In genomic region chr5:173020154-173020581, GRCh38 we compare ENCODE assay signal across 18 cellular contexts. TPM values are rescaled to one million over a fixed set of nuclear protein-coding genes. Genes with fewer than 3 reads are reported as not detected.
DNase-seq lines count a peak whose midpoint lies in the region; ATAC-seq, FAIRE-seq and TF ChIP-seq lines count a peak whose summit lies in the region.
"Had no signal": no experiment of that assay in that cellular context is flagged by ENCODE, and none has a peak within 500 bp of the region (broad histone marks: within the 10 kb centered on the region; RNA-seq: fewer than 3 reads in every experiment).

No MANE protein-coding gene starts in this region.

- DNase-seq in activated naive CD4-positive, alpha-beta T cell treated with Interleukin-2 at 50 U/mL for 16 hours: no peak
- DNase-seq in K562 (ENCODE audit: extremely low read depth in 1 of 4, low spot score in 3 of 4) (peak in 3 of 4 experiments; percentile 28 to 75 (median 48)), right atrium auricular region (ENCODE audit: low spot score) (no peak), stomach (no peak), GM10266 (ENCODE audit: extremely low spot score) (no peak), NCI-H1694 (lab: John Stamatoyannopoulos, UW) (no peak), hippocampal formation (lab: John Stamatoyannopoulos, UW) (no peak)
- DNase-seq: activated CD4-positive, alpha-beta T cell treated with anti-CD3 and anti-CD28 coated beads for 36 hours; COR-L47; endodermal cell; MV-4-11; NCI-H82 had no signal

- no peak overlapping the region for H3K4me3 ChIP-seq in K562
- H3K4me3 ChIP-seq in right atrium auricular region: no peak overlapping the region
- no peak overlapping the region for H3K4me3 ChIP-seq in stomach
- H3K4me3 ChIP-seq: HAP-1, ovary had no signal

- peak; percentile 88 for ATAC-seq in K562
- ATAC-seq: activated CD4-positive, alpha-beta T cell treated with anti-CD3 and anti-CD28 coated beads for 36 hours; HepG2 had no signal

- H3K9me3 Mint-ChIP-seq in activated naive CD4-positive, alpha-beta T cell treated with anti-CD3 and anti-CD28 coated beads, Interleukin-2, amount 50 U/mL, for 24 hours: no peaks in the 10 kb centered on the region
- H3K9me3 Mint-ChIP-seq: endodermal cell had no signal

- 8% methylated on average over 5 of the region's 5 CpGs for WGBS in K562 (ENCODE audit: insufficient coverage, low coverage, missing lambda C conversion rate)
- 45 to 74% (median 57%) methylated on average over 5 of the region's 5 CpGs for WGBS in stomach, 5 donors

- H2AFZ ChIP-seq in K562 (ENCODE audit: low read depth, low read length): no peak overlapping the region

- peaks cover 52% of the 10 kb centered on the region for H3K36me3 ChIP-seq in K562 (ENCODE audit: control insufficient read depth, insufficient read depth, low read length)
- peaks cover 26% of the 10 kb centered on the region for H3K36me3 ChIP-seq in right atrium auricular region
- H3K36me3 ChIP-seq in stomach: peaks cover 16 to 37% (median 31%) of the 10 kb centered on the region in 4 donors
- H3K36me3 ChIP-seq: ovary had no signal

- peaks cover 15% of the 10 kb centered on the region for H3K36me3 Mint-ChIP-seq in activated naive CD4-positive, alpha-beta T cell treated with anti-CD3 and anti-CD28 coated beads, Interleukin-2, amount 50 U/mL, for 24 hours

- CTCF ChIA-PET in K562 (lab: Yijun Ruan, JAX; ENCODE audit: low intra/inter-chr PET ratio): no interaction called here

- no peak for TF ChIP-seq RAD21 in K562 (CRISPR knock-in tag; conservative IDR thresholded peaks at IDR 0.05 in 1 of 2, IDR thresholded peaks at IDR 0.05 in 1 of 2)

- no peaks in the 10 kb centered on the region for H3K9me3 ChIP-seq in K562 (replicated peaks; ENCODE audit: control insufficient read depth, insufficient read depth, low read depth, low read length)
- H3K9me3 ChIP-seq in right atrium auricular region: no peaks in the 10 kb centered on the region
- no peaks in the 10 kb centered on the region for H3K9me3 ChIP-seq in stomach
- H3K9me3 ChIP-seq: HAP-1, ovary had no signal

- peak overlapping the region; percentile 10 for H3K27ac Mint-ChIP-seq in activated naive CD4-positive, alpha-beta T cell treated with anti-CD3 and anti-CD28 coated beads, Interleukin-2, amount 50 U/mL, for 24 hours
- H3K27ac Mint-ChIP-seq: endodermal cell had no signal

- peak overlapping the region; percentile 66; the same call in 2 of the 3 replicates for H3K27ac ChIP-seq in K562 (ENCODE audit: extremely low read depth, low read depth, low read length)
- H3K27ac ChIP-seq in right atrium auricular region: peak overlapping the region; percentile 19 to 61
- H3K27ac ChIP-seq in stomach: peak overlapping the region in 3 of 5 donors; percentile 13 to 52 (median 33)

- H3K79me2 ChIP-seq in K562 (ENCODE audit: control insufficient read depth, insufficient read depth, low read length): peaks cover 74% of the 10 kb centered on the region

- TF ChIP-seq EP300 in K562 (IDR thresholded peaks at IDR 0.05; ENCODE audit: low read length) (0 out of 2 replicates have a peak, but pooled peaks have one; percentile 22), stomach (IDR thresholded peaks at IDR 0.05) (no peak)

- TF ChIP-seq CTCF in K562 (IDR thresholded peaks at IDR 0.05 in 2 of 3, conservative IDR thresholded peaks at IDR 0.05 in 1 of 3; ENCODE audit: insufficient read depth in 2 of 3, low read depth in 1 of 3, low read length in 3 of 3) (no peak), right atrium auricular region (IDR thresholded peaks at IDR 0.05) (no peak), stomach (IDR thresholded peaks at IDR 0.05) (no peak), GM10266 (IDR thresholded peaks at IDR 0.05; ENCODE audit: control insufficient read depth, insufficient read depth, low read depth, missing control alignments) (no peak)

- peaks cover 55% of the 10 kb centered on the region for H3K4me1 Mint-ChIP-seq in activated naive CD4-positive, alpha-beta T cell treated with anti-CD3 and anti-CD28 coated beads, Interleukin-2, amount 50 U/mL, for 24 hours

- no TSS peak for BruUV-seq in K562 (replicated peaks; lab: Mats Ljungman, UMichigan)

- peak overlapping the region; percentile 54 for H3K4me2 ChIP-seq in K562 (ENCODE audit: insufficient read depth, low read length)

- no peak for TF ChIP-seq POLR2A in K562 (conservative IDR thresholded peaks at IDR 0.05)
- TF ChIP-seq POLR2A in stomach (IDR thresholded peaks at IDR 0.05): no peak

- H3K4me3 Mint-ChIP-seq in activated naive CD4-positive, alpha-beta T cell treated with anti-CD3 and anti-CD28 coated beads, Interleukin-2, amount 50 U/mL, for 24 hours: no peak overlapping the region
- H3K4me3 Mint-ChIP-seq: activated CD4-positive, alpha-beta T cell treated with anti-CD3 and anti-CD28 coated beads for 36 hours; endodermal cell had no signal

- 0 out of 2 replicates have a peak, but pooled peaks cover 9% of the 10 kb centered on the region for H4K20me1 ChIP-seq in K562 (replicated peaks; ENCODE audit: control insufficient read depth, insufficient read depth, low read length)

- in situ Hi-C loops in K562 (cut with MboI): no loop called here

- peak; percentile 86 for FAIRE-seq in K562 (lab: Jason Lieb, UNC)
- FAIRE-seq: GM12892, HepG2, islet of Langerhans had no signal

- peak overlapping the region in 1 of 2 experiments; percentile 14; a peak in 1 of 4 replicates for H3K9ac ChIP-seq in K562 (ENCODE audit: insufficient read depth in 1 of 2, low read depth in 2 of 2, low read length in 2 of 2)

- POLR2A ChIA-PET in K562 (lab: Yijun Ruan, JAX): interaction anchor here (0.6 to 0.9 kb wide), 2 partner anchors 36 to 865 kb away, joined by 3 to 4 read pairs; partner anchors contain the start of gene ATP6V0E1

- H3K9me1 ChIP-seq in K562 (ENCODE audit: control insufficient read depth, insufficient read depth, low read length): no peaks in the 10 kb centered on the region

- H3K27me3 Mint-ChIP-seq in activated naive CD4-positive, alpha-beta T cell treated with anti-CD3 and anti-CD28 coated beads, Interleukin-2, amount 50 U/mL, for 24 hours: no peaks in the 10 kb centered on the region
- H3K27me3 Mint-ChIP-seq: activated CD4-positive, alpha-beta T cell treated with anti-CD3 and anti-CD28 coated beads for 36 hours had no signal

- intact Hi-C loops in K562 (cut with micrococcal nuclease) (loop anchor here (2.0 kb wide), 1 partner anchor 37 kb away; the partner anchor contains the start of gene CREBRF), stomach (cut with DNase I; ENCODE audit: low total_unique reads) (no loop called here)

- H3K4me1 ChIP-seq in K562 (replicated peaks in 1 of 2; ENCODE audit: control insufficient read depth in 2 of 2, insufficient read depth in 2 of 2, low read length in 2 of 2) (peaks cover 5 to 20% of the 10 kb centered on the region in 2 experiments; a peak in 4 of 5 replicates), right atrium auricular region (peaks cover 0 to 32% of the 10 kb centered on the region in 2 donors), stomach (peaks cover 26 to 67% (median 41%) of the 10 kb centered on the region in 4 donors)
- H3K4me1 ChIP-seq: HAP-1 had no signal

- H3K27me3 ChIP-seq in K562 (ENCODE audit: control insufficient read depth in 2 of 2, insufficient read depth in 2 of 2, low read length in 2 of 2) (no peaks in the 10 kb centered on the region), right atrium auricular region (no peaks in the 10 kb centered on the region), stomach (no peaks in the 10 kb centered on the region)
- H3K27me3 ChIP-seq: ovary had no signal

TF ChIP-seq in K562, 482 proteins besides CTCF, POLR2A, EP300 and RAD21 (continues in another document):
- peak; percentile 95 for TF ChIP-seq L3MBTL2 (IDR thresholded peaks at IDR 0.05)

RNA-seq across cellular contexts. Expression of gene CREBRF, which starts 36.0 kb away (rescaled TPM):
- 11.5 and 33.0 TPM in 2 replicates for total RNA-seq in K562 (2011; cell fraction: chromatin; rRNA removed; ENCODE audit: low replicate concordance)
- total RNA-seq in K562 (2011; cell fraction: nucleolus; rRNA removed): 7.8 and 10.5 TPM in 2 replicates
- 14.4 and 25.6 TPM in 2 replicates for total RNA-seq in K562 (2011; cell fraction: nucleoplasm; rRNA removed)
- total RNA-seq in K562 (2014; rRNA removed) (3.2 and 3.6 TPM in 2 replicates), K562 (2014; rRNA removed; fragmentation: Illumina TruSeq; extraction: Trizol) (4.5 and 6.1 TPM in 2 replicates), K562 (2015; rRNA removed; fragmentation: Illumina TruSeq; extraction: Trizol) (2.9 and 3.1 TPM in 2 replicates), K562 (2021) (3.8 TPM in 2 replicates), right atrium auricular region (10 to 100 TPM; 20.9 to 22.5 TPM), stomach (10 to 100 TPM in 4 of 5 donors, 1 to 10 TPM in 1; 9.4 to 42.3 (median 33.0) TPM)
- polyA plus RNA-seq in K562 (2011; rRNA removed) (4.7 and 4.9 TPM in 2 replicates), K562 (2014; fragmentation: Illumina TruSeq; extraction: Trizol) (2.4 and 4.8 TPM in 2 replicates), K562 (2014; fragmentation: Nextera tagmentation; extraction: Ambion mirVana) (1 to 10 TPM; 1.1 to 1.3 TPM), K562 (2014; rRNA removed) (2.0 and 2.8 TPM in 2 replicates), stomach (1 to 10 TPM; 3.2 to 4.1 (median 4.0) TPM)
- polyA plus RNA-seq in K562 (2011; cell fraction: cytosol; rRNA removed): 0.85 and 1.8 TPM in 2 replicates
- polyA plus RNA-seq in K562 (2011; cell fraction: nucleus; rRNA removed): 8.7 and 9.9 TPM in 2 replicates
- polyA plus RNA-seq in K562 (2012): 2.0 and 5.1 TPM in 2 replicates
- 10.9 and 15.9 TPM in 2 replicates for polyA minus RNA-seq in K562 (2011; rRNA and poly(A)+ RNA removed)
- polyA minus RNA-seq in K562 (2011; cell fraction: cytosol; rRNA and poly(A)+ RNA removed): 4.4 and 4.5 TPM in 2 replicates
- polyA minus RNA-seq in K562 (2011; cell fraction: nucleus; rRNA and poly(A)+ RNA removed): 7.5 and 10.6 TPM in 2 replicates

RNA-seq across cellular contexts. Expression of gene ATP6V0E1, which starts 36.6 kb away (rescaled TPM):
- total RNA-seq in K562 (2011; cell fraction: chromatin; rRNA removed; ENCODE audit: low replicate concordance): 118 and 124 TPM in 2 replicates
- total RNA-seq in K562 (2011; cell fraction: nucleolus; rRNA removed): 113 and 119 TPM in 2 replicates
- total RNA-seq in K562 (2011; cell fraction: nucleoplasm; rRNA removed): 146 and 237 TPM in 2 replicates
- 50.0 and 63.8 TPM in 2 replicates for total RNA-seq in K562 (2014; rRNA removed)
- total RNA-seq in K562 (2014; rRNA removed; fragmentation: Illumina TruSeq; extraction: Trizol): 111 and 118 TPM in 2 replicates
- 108 and 112 TPM in 2 replicates for total RNA-seq in K562 (2015; rRNA removed; fragmentation: Illumina TruSeq; extraction: Trizol)
- total RNA-seq in K562 (2021): 94.1 and 95.9 TPM in 2 replicates
- polyA plus RNA-seq in K562 (2011; rRNA removed): 128 and 173 TPM in 2 replicates
- 67.8 and 95.8 TPM in 2 replicates for polyA plus RNA-seq in K562 (2011; cell fraction: cytosol; rRNA removed)
- 83.5 and 94.0 TPM in 2 replicates for polyA plus RNA-seq in K562 (2011; cell fraction: nucleus; rRNA removed)
- polyA plus RNA-seq in K562 (2012): 159 and 359 TPM in 2 replicates
- 128 and 132 TPM in 2 replicates for polyA plus RNA-seq in K562 (2014; fragmentation: Illumina TruSeq; extraction: Trizol)
- polyA plus RNA-seq in K562 (2014; fragmentation: Nextera tagmentation; extraction: Ambion mirVana): 100 to 1,000 TPM; 368 to 395 TPM
- 82.7 and 108 TPM in 2 replicates for polyA plus RNA-seq in K562 (2014; rRNA removed)
- 81.0 and 108 TPM in 2 replicates for polyA minus RNA-seq in K562 (2011; rRNA and poly(A)+ RNA removed)
- 20.7 and 53.3 TPM in 2 replicates for polyA minus RNA-seq in K562 (2011; cell fraction: cytosol; rRNA and poly(A)+ RNA removed)
- polyA minus RNA-seq in K562 (2011; cell fraction: nucleus; rRNA and poly(A)+ RNA removed): 28.9 and 30.8 TPM in 2 replicates
- 100 to 1,000 TPM; 156 to 193 TPM for total RNA-seq in right atrium auricular region
- 100 to 1,000 TPM in 4 of 5 donors, 10 to 100 TPM in 1; 18.0 to 134 (median 127) TPM for total RNA-seq in stomach
- polyA plus RNA-seq in stomach: 100 to 1,000 TPM; 158 to 328 (median 246) TPM

Comparison
In these comparisons a context has a peak if more than half of its experiments do, and no peak if none do; other contexts are left out.
1. DNase-seq: peak in K562 (3 of 4); none in activated naive CD4-positive, alpha-beta T cell treated with Interleukin-2 at 50 U/mL for 16 hours (single experiment), right atrium auricular region (single experiment), stomach (single experiment), GM10266 (single experiment), NCI-H1694 (single experiment) and hippocampal formation (0 of 2).
2. Peak in every context shown above with its lines, with median percentiles within 50 percentile points of each other: H3K27ac ChIP-seq.